ENCODE assay signal across 9 cellular contexts in the genomic region with DNA sequence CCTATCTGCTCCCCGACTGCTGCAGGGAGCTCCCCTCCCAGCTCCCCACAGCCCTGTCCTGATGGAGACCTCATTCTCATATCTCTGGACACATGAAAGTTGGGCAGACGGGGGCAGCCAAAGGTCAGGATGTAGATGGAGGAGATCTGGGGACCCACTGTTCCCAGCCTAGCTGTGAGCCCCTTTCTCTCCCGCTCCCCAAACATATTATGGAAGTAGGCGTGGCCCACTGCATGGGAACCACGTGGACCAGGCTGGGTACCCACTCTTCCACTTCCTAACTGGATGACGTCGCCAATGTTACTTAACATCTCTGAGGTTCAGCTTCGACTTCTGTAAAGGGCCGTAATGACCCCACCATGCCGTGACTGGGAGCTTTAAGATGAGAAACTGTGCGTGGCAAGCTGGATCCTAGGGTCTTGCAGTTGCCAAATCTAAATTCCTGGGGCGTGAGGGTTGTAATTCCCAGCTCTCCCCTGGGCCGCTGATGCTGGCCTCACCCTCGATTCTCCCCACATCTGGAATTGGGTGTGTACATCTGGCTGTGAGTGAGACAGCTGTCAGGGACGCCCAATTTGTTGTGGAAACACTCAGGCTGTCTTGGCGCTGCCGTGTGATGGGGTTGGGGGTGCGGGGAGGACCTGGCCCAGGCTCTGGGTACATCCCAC. TPM values are rescaled to one million over a fixed set of nuclear protein-coding genes. Genes with fewer than 3 reads are reported as not detected.
DNase-seq lines count a peak whose midpoint lies in the region; ATAC-seq, FAIRE-seq and TF ChIP-seq lines count a peak whose summit lies in the region.
"Had no signal": no experiment of that assay in that cellular context is flagged by ENCODE, and none has a peak within 500 bp of the region (broad histone marks: within the 10 kb centered on the region; RNA-seq: fewer than 3 reads in every experiment).

No MANE protein-coding gene starts in this region.

- peak overlapping the region; percentile 91 for H3K27ac ChIP-seq in A549
- H3K27ac ChIP-seq in IMR-90 (ENCODE audit: insufficient read depth, low read length) = peak overlapping the region; percentile 79
- H3K27ac ChIP-seq in mammary epithelial cell (ENCODE audit: insufficient read depth, low read depth, low read length) = peak overlapping the region; percentile 46
- no peak overlapping the region for H3K27ac ChIP-seq in mesendoderm (ENCODE audit: low read depth, low read length)

- peak in 1 of 2 experiments; percentile 29 for DNase-seq in A549 (ENCODE audit: low read depth in 1 of 2, low spot score in 1 of 2)
- peak; percentile 97 for DNase-seq in IMR-90
- peak; percentile 59 for DNase-seq in mammary epithelial cell
- peak; percentile 37 for DNase-seq in mesendoderm
- DNase-seq in activated CD8-positive, alpha-beta memory T cell treated with anti-CD3 and anti-CD28 coated beads, Interleukin-2, amount 50 U/mL, for 4 hours = no peak
- no peak for DNase-seq in DMS153 (lab: John Stamatoyannopoulos, UW)
- no peak for DNase-seq in stimulated activated CD4-positive, alpha-beta T cell treated with anti-CD3 and anti-CD28 coated beads, Interleukin-15, amount 100 ng/mL, for 24 hours

- 65% methylated on average over 18 of the region's 18 CpGs for WGBS in A549 (ENCODE audit: missing lambda C conversion rate)
- WGBS in IMR-90 (ENCODE audit: extremely low coverage in 2 of 2, insufficient read length in 1 of 2), 2 experiments = 0% methylated on average over 5 of the region's 18 CpGs; no CpG with 5 or more reads in 1 of the 2 experiments
- 22% methylated on average over 16 of the region's 18 CpGs for WGBS in mammary epithelial cell (ENCODE audit: low coverage, missing lambda C conversion rate)
- WGBS in mesendoderm (ENCODE audit: extremely low coverage, insufficient coverage, low lambda C conversion rate) = no CpG with 5 or more reads among the region's 18 CpGs

- H3K9ac ChIP-seq in IMR-90 (ENCODE audit: low read depth, low read length) (peak overlapping the region; percentile 76), mammary epithelial cell (ENCODE audit: insufficient read depth, low read length) (peak overlapping the region; percentile 74), mesendoderm (ENCODE audit: low read length) (peak overlapping the region; percentile 53)

- peaks cover 5% of the 10 kb centered on the region for H3K9me1 ChIP-seq in IMR-90 (ENCODE audit: insufficient read depth, low read length)

- no peak for TF ChIP-seq EP300 in A549 (IDR thresholded peaks at IDR 0.05)

- dilution Hi-C loops in IMR-90 (cut with HindIII; ENCODE audit: low sequenced_read_pairs, unreplicated experiment) = no loop called here
- dilution Hi-C loops in mammary epithelial cell (cut with HindIII; ENCODE audit: low sequenced_read_pairs) = no loop called here

- peak overlapping the region; percentile 28 for H2BK120ac ChIP-seq in IMR-90 (ENCODE audit: low read depth, low read length)
- no peak overlapping the region for H2BK120ac ChIP-seq in mesendoderm (ENCODE audit: low read depth, low read length)

- no TSS peak for BruUV-seq in IMR-90 (replicated peaks; lab: Mats Ljungman, UMichigan)
- no TSS peak for BruUV-seq in mammary epithelial cell (replicated peaks; lab: Mats Ljungman, UMichigan)

- H3K36me3 ChIP-seq in IMR-90 (ENCODE audit: control insufficient read depth, insufficient read depth, low read length) = peaks cover 14% of the 10 kb centered on the region
- H3K36me3 ChIP-seq in mammary epithelial cell (ENCODE audit: insufficient read depth, low read length) = peaks cover 10% of the 10 kb centered on the region
- peaks cover 2% of the 10 kb centered on the region for H3K36me3 ChIP-seq in mesendoderm (ENCODE audit: control insufficient read depth, insufficient read depth, low read length)

- H3K79me2 ChIP-seq in mammary epithelial cell (ENCODE audit: insufficient read depth, low read length) = peaks cover 66% of the 10 kb centered on the region
- peaks cover 3% of the 10 kb centered on the region for H3K79me2 ChIP-seq in mesendoderm (ENCODE audit: control insufficient read depth, insufficient read depth, low read length)

- H3K4me2 ChIP-seq in A549 (peak overlapping the region; percentile 97), IMR-90 (ENCODE audit: low read depth, low read length) (peak overlapping the region; percentile 93), mammary epithelial cell (ENCODE audit: insufficient read depth, low read depth, low read length) (peak overlapping the region; percentile 78), mesendoderm (ENCODE audit: low read length) (peak overlapping the region; percentile 68)

- H4K5ac ChIP-seq in IMR-90 (ENCODE audit: low read depth, low read length) (no peak overlapping the region; the same call in 1 of the 2 replicates), mesendoderm (ENCODE audit: low read length) (no peak overlapping the region)

- no peak for FAIRE-seq in A549 (lab: Jason Lieb, UNC)
- FAIRE-seq: GM18507 had no signal

- H3K9me3 ChIP-seq in A549 (no peaks in the 10 kb centered on the region), IMR-90 (ENCODE audit: control insufficient read depth, insufficient read depth, low read length) (no peaks in the 10 kb centered on the region), mammary epithelial cell (replicated peaks; ENCODE audit: insufficient read depth, low read length) (no peaks in the 10 kb centered on the region)

- H3K23ac ChIP-seq in IMR-90 (ENCODE audit: low read depth, low read length) (peak overlapping the region; percentile 28; the same call in 1 of the 2 replicates), mesendoderm (ENCODE audit: low read length) (no peak overlapping the region)

- no peak for TF ChIP-seq POLR2A in A549 (IDR thresholded peaks at IDR 0.05; ENCODE audit: low read length)
- peak; percentile 80 for TF ChIP-seq POLR2A in IMR-90 (IDR thresholded peaks at IDR 0.05; ENCODE audit: low read depth, low read length)

- H3K27me3 ChIP-seq in IMR-90 (ENCODE audit: control insufficient read depth, insufficient read depth, low read length) (no peaks in the 10 kb centered on the region), mammary epithelial cell (ENCODE audit: insufficient read depth, low read length) (no peaks in the 10 kb centered on the region), mesendoderm (ENCODE audit: insufficient read depth, low read length, poor library complexity) (no peaks in the 10 kb centered on the region)

- H2BK20ac ChIP-seq in IMR-90 (ENCODE audit: low read depth, low read length) = no peak overlapping the region; the same call in 1 of the 2 replicates

- POLR2A ChIA-PET in A549 (lab: Yijun Ruan, JAX) (interaction anchor here (0.8 to 3.8 kb wide), 6 partner anchors 13 to 199 kb away, joined by 3 to 62 read pairs (median 11); partner anchors contain the start of genes DPF2, POLA2 and ZNHIT2), IMR-90 (lab: Charles Lee; ENCODE audit: unreplicated experiment) (interaction anchor here (0.7 to 1.7 kb wide), 4 partner anchors 14 to 106 kb away, joined by 3 to 16 read pairs (median 4); partner anchors contain the start of gene NEAT1)

- H3K18ac ChIP-seq in IMR-90 (ENCODE audit: low read depth, low read length) (peak overlapping the region; percentile 39; the same call in 1 of the 2 replicates), mesendoderm (ENCODE audit: low read length) (peak overlapping the region; percentile 18)

- peak overlapping the region; percentile 66 for H3K4ac ChIP-seq in IMR-90 (ENCODE audit: low read depth, low read length)
- H3K4ac ChIP-seq in mesendoderm (ENCODE audit: low read depth, low read length) = no peak overlapping the region

- H3K79me1 ChIP-seq in IMR-90 (ENCODE audit: low read depth in 1 of 2, low read length in 2 of 2) = peaks cover 5 to 62% of the 10 kb centered on the region in 2 experiments; a peak in 2 of 4 replicates
- peaks cover 9% of the 10 kb centered on the region for H3K79me1 ChIP-seq in mesendoderm (ENCODE audit: low read length)

- H2BK5ac ChIP-seq in IMR-90 (ENCODE audit: low read depth, low read length, poor library complexity, severe bottlenecking) (peak overlapping the region; percentile 48), mesendoderm (ENCODE audit: low read length) (no peak overlapping the region)

- H4K91ac ChIP-seq in IMR-90 (ENCODE audit: insufficient read depth, low read depth, low read length) = peak overlapping the region; percentile 53

- peak overlapping the region; percentile 57 for H3K14ac ChIP-seq in IMR-90 (replicated peaks; ENCODE audit: low read depth, low read length)

- H2AK5ac ChIP-seq in IMR-90 (ENCODE audit: low read depth, low read length) = peak overlapping the region; percentile 82
- no peak overlapping the region for H2AK5ac ChIP-seq in mesendoderm (ENCODE audit: low read length)

- H2AK9ac ChIP-seq in IMR-90 (replicated peaks; ENCODE audit: low read depth, low read length, poor library complexity) = peak overlapping the region; percentile 88

- H4K20me1 ChIP-seq in IMR-90 (ENCODE audit: insufficient read depth, low read length) (peaks cover 58% of the 10 kb centered on the region), mammary epithelial cell (ENCODE audit: insufficient read depth, low read length) (peaks cover 2% of the 10 kb centered on the region)

- TF ChIP-seq RAD21 in A549 (conservative IDR thresholded peaks at IDR 0.05 in 1 of 2, IDR thresholded peaks at IDR 0.05 in 1 of 2) (no peak), IMR-90 (IDR thresholded peaks at IDR 0.05; ENCODE audit: low read length) (no peak)

- H3K56ac ChIP-seq in IMR-90 (ENCODE audit: extremely low read depth, insufficient read depth, low read length) (no peak overlapping the region), mesendoderm (ENCODE audit: low read length) (peak overlapping the region; percentile 72)

- peak overlapping the region; percentile 26; the same call in 1 of the 3 replicates for H2BK15ac ChIP-seq in IMR-90 (ENCODE audit: low read depth, low read length)
- no peak overlapping the region for H2BK15ac ChIP-seq in mesendoderm (replicated peaks; ENCODE audit: low read depth)

- ATAC-seq in A549 = 0 out of 6 replicates have a peak, but pooled peaks of 1 of the 2 experiments have one; percentile 1
- peak; percentile 25 for ATAC-seq in IMR-90 (ENCODE audit: low read depth)
- no peak for ATAC-seq in HG03460 (IDR thresholded peaks at IDR 0.05; ENCODE audit: unreplicated experiment)

- H2AFZ ChIP-seq in IMR-90 (replicated peaks; ENCODE audit: low read length, poor library complexity) (peak overlapping the region; percentile 77), mammary epithelial cell (ENCODE audit: low read depth, low read length) (peak overlapping the region; percentile 36)

- TF ChIP-seq CTCF in A549 (IDR thresholded peaks at IDR 0.05) = no peak
- no peak for TF ChIP-seq CTCF in IMR-90 (conservative IDR thresholded peaks at IDR 0.05; ENCODE audit: low read depth, low read length)
- TF ChIP-seq CTCF in mammary epithelial cell (conservative IDR thresholded peaks at IDR 0.05 in 1 of 2, IDR thresholded peaks at IDR 0.05 in 1 of 2; ENCODE audit: extremely low read depth in 1 of 2, insufficient read depth in 1 of 2, low read depth in 1 of 2, low read length in 2 of 2) = no peak

- H3K4me1 ChIP-seq in A549 (peaks cover 38% of the 10 kb centered on the region), IMR-90 (ENCODE audit: control insufficient read depth, insufficient read depth, low read length) (peaks cover 14% of the 10 kb centered on the region), mammary epithelial cell (ENCODE audit: insufficient read depth, low read length) (peaks cover 13% of the 10 kb centered on the region), mesendoderm (ENCODE audit: control insufficient read depth, low read depth, low read length) (peaks cover 8% of the 10 kb centered on the region)

- H4K8ac ChIP-seq in IMR-90 (ENCODE audit: low read depth in 2 of 2, low read length in 2 of 2) (peak overlapping the region in 1 of 2 experiments; percentile 59; a peak in 1 of 4 replicates), mesendoderm (ENCODE audit: low read depth, low read length) (no peak overlapping the region)

- in situ Hi-C loops in IMR-90 (cut with MboI; ENCODE audit: low sequenced_read_pairs) (loop anchor here (5.0 kb wide), 1 partner anchor 39 kb away; no protein-coding TSS in a partner anchor), mammary epithelial cell (cut with MboI; ENCODE audit: low sequenced_read_pairs in 2 of 2) (loop anchor here (5.0 to 10.0 kb wide), 2 partner anchors 39 to 92 kb away; no protein-coding TSS in a partner anchor)

- intact Hi-C loops in IMR-90 (cut with micrococcal nuclease) (loop anchor here (1.0 kb wide), 1 partner anchor 26 kb away; no protein-coding TSS in a partner anchor), mammary epithelial cell (cut with micrococcal nuclease) (loop anchor here (2.0 to 10.0 kb wide), 4 partner anchors 14 to 472 kb away; partner anchors contain the start of genes CAPN1, CDC42BPG and SNX15)

- H3K4me3 ChIP-seq in A549 (peak overlapping the region; percentile 99), IMR-90 (ENCODE audit: insufficient read depth, low read depth, low read length) (peak overlapping the region; percentile 96), mammary epithelial cell (replicated peaks in 1 of 3; ENCODE audit: insufficient read depth in 1 of 3, low read depth in 2 of 3, low read length in 3 of 3) (peak overlapping the region; percentile 77 to 91 (median 88)), mesendoderm (ENCODE audit: low read length) (no peak overlapping the region)

- CTCF ChIA-PET in A549 (lab: Yijun Ruan, JAX) = interaction anchor here (0.7 to 78.3 kb wide), 20 partner anchors 1 to 283 kb away, joined by 3 to 3090 read pairs (median 4); partner anchors contain the start of genes CAPN1, CDC42EP2, DPF2 and POLA2
- CTCF ChIA-PET in IMR-90 (lab: Yijun Ruan, JAX) = interaction anchor here (0.6 to 4.5 kb wide), 11 partner anchors 10 to 91 kb away, joined by 3 to 66 read pairs (median 10); partner anchors contain the start of gene DPF2
- CTCF ChIA-PET in mammary epithelial cell (lab: Charles Lee; ENCODE audit: low non-redundant PET) = interaction anchor here (0.5 to 1.5 kb wide), 7 partner anchors 13 to 91 kb away, joined by 3 to 27 read pairs (median 3); no protein-coding TSS in a partner anchor

RNA-seq across cellular contexts. Expression of gene CDC42EP2, which starts 1.8 kb away (rescaled TPM):
- 3.0 and 3.7 TPM in 2 replicates for polyA plus RNA-seq in A549 (2011; rRNA removed)
- polyA plus RNA-seq in A549 (2012; cell fraction: cytosol; rRNA removed) = 5.1 and 5.7 TPM in 2 replicates
- 8.7 and 14.7 TPM in 2 replicates for polyA plus RNA-seq in A549 (2012; cell fraction: nucleus; rRNA removed)
- polyA plus RNA-seq in A549 (2017; fragmentation: RNase III; extraction: RNeasy Plus Mini Kit Qiagen cat#74134 plus additional on column Dnase treatment) = 8.0 to 10.1 TPM (median 8.5 TPM) in 3 replicates
- 6.1 and 10.5 TPM in 2 replicates for polyA minus RNA-seq in A549 (2011; rRNA and poly(A)+ RNA removed)
- total RNA-seq in IMR-90 (2012; rRNA removed) = 5.2 and 5.3 TPM in 2 replicates
- polyA plus RNA-seq in IMR-90 (2012; rRNA removed) = 27.5 and 31.3 TPM in 2 replicates
- polyA plus RNA-seq in IMR-90 (2012; cell fraction: cytosol; rRNA removed) = 21.0 and 67.9 TPM in 2 replicates
- polyA plus RNA-seq in IMR-90 (2012; cell fraction: nucleus; rRNA removed; ENCODE audit: low replicate concordance) = 50.4 and 79.5 TPM in 2 replicates
- 10 to 100 TPM in 1 of 2 donors, 1 to 10 TPM in 1; 6.8 to 24.8 TPM for total RNA-seq in mammary epithelial cell
- polyA plus RNA-seq in mammary epithelial cell = 21.8 TPM
- polyA minus RNA-seq in mammary epithelial cell = 41.6 TPM
- 6.5 TPM for polyA plus RNA-seq in mesendoderm (2013, experiment 1 of 2)
- 6.8 TPM for polyA plus RNA-seq in mesendoderm (2013, experiment 2 of 2)

RNA-seq across cellular contexts. Expression of gene DPF2, which starts 17.2 kb away (rescaled TPM):
- polyA plus RNA-seq in A549 (2011; rRNA removed) (35.6 and 36.3 TPM in 2 replicates), A549 (2017; fragmentation: RNase III; extraction: RNeasy Plus Mini Kit Qiagen cat#74134 plus additional on column Dnase treatment) (34.8 to 39.8 TPM (median 35.7 TPM) in 3 replicates), IMR-90 (2012; rRNA removed) (54.3 and 62.5 TPM in 2 replicates), mammary epithelial cell (32.7 TPM)
- polyA plus RNA-seq in A549 (2012; cell fraction: cytosol; rRNA removed) = 41.8 and 42.1 TPM in 2 replicates
- polyA plus RNA-seq in A549 (2012; cell fraction: nucleus; rRNA removed) = 58.6 and 62.1 TPM in 2 replicates
- 45.4 and 46.9 TPM in 2 replicates for polyA minus RNA-seq in A549 (2011; rRNA and poly(A)+ RNA removed)
- total RNA-seq in IMR-90 (2012; rRNA removed) (37.2 and 42.8 TPM in 2 replicates), mammary epithelial cell (10 to 100 TPM; 31.0 to 54.6 TPM)
- 41.8 and 53.8 TPM in 2 replicates for polyA plus RNA-seq in IMR-90 (2012; cell fraction: cytosol; rRNA removed)
- 72.6 and 78.3 TPM in 2 replicates for polyA plus RNA-seq in IMR-90 (2012; cell fraction: nucleus; rRNA removed; ENCODE audit: low replicate concordance)
- polyA minus RNA-seq in mammary epithelial cell = 80.0 TPM
- polyA plus RNA-seq in mesendoderm (2013, experiment 1 of 2) = 57.1 TPM
- polyA plus RNA-seq in mesendoderm (2013, experiment 2 of 2) = 57.4 TPM

RNA-seq across cellular contexts. Expression of gene TIGD3, which starts 38.1 kb away (rescaled TPM):
- polyA plus RNA-seq in A549 (2011; rRNA removed) = 0.30 and 0.37 TPM in 2 replicates
- polyA plus RNA-seq in A549 (2012; cell fraction: cytosol; rRNA removed) = 0.48 and 0.73 TPM in 2 replicates
- polyA plus RNA-seq in A549 (2012; cell fraction: nucleus; rRNA removed) = 1.2 and 1.3 TPM in 2 replicates
- 0.54 to 0.71 TPM (median 0.66 TPM) in 3 replicates for polyA plus RNA-seq in A549 (2017; fragmentation: RNase III; extraction: RNeasy Plus Mini Kit Qiagen cat#74134 plus additional on column Dnase treatment)
- polyA minus RNA-seq in A549 (2011; rRNA and poly(A)+ RNA removed) = 0.15 and 0.29 TPM in 2 replicates
- 0.28 TPM in 1 of 2 replicates, not detected in the other for total RNA-seq in IMR-90 (2012; rRNA removed)
- polyA plus RNA-seq in IMR-90 (2012; rRNA removed) = 0.12 TPM in 1 of 2 replicates, not detected in the other
- 0.06 and 0.11 TPM in 2 replicates for polyA plus RNA-seq in IMR-90 (2012; cell fraction: cytosol; rRNA removed)
- polyA plus RNA-seq in IMR-90 (2012; cell fraction: nucleus; rRNA removed; ENCODE audit: low replicate concordance) = 0.46 and 0.78 TPM in 2 replicates
- not detected for total RNA-seq in mammary epithelial cell
- polyA plus RNA-seq in mammary epithelial cell = 0.03 TPM
- not detected for polyA minus RNA-seq in mammary epithelial cell
- 0.13 TPM for polyA plus RNA-seq in mesendoderm (2013, experiment 1 of 2)
- 0.13 TPM for polyA plus RNA-seq in mesendoderm (2013, experiment 2 of 2)

RNA-seq across cellular contexts. Expression of gene POLA2, which starts 54.7 kb away (rescaled TPM):
- 52.3 and 55.6 TPM in 2 replicates for polyA plus RNA-seq in A549 (2011; rRNA removed)
- polyA plus RNA-seq in A549 (2012; cell fraction: cytosol; rRNA removed) = 39.9 and 40.1 TPM in 2 replicates
- 57.3 and 71.4 TPM in 2 replicates for polyA plus RNA-seq in A549 (2012; cell fraction: nucleus; rRNA removed)
- polyA plus RNA-seq in A549 (2017; fragmentation: RNase III; extraction: RNeasy Plus Mini Kit Qiagen cat#74134 plus additional on column Dnase treatment) = 33.8 to 34.5 TPM (median 34.1 TPM) in 3 replicates
- polyA minus RNA-seq in A549 (2011; rRNA and poly(A)+ RNA removed) = 48.8 and 54.1 TPM in 2 replicates
- 12.2 and 14.2 TPM in 2 replicates for total RNA-seq in IMR-90 (2012; rRNA removed)
- polyA plus RNA-seq in IMR-90 (2012; rRNA removed) = 17.3 and 19.9 TPM in 2 replicates
- 7.9 and 20.1 TPM in 2 replicates for polyA plus RNA-seq in IMR-90 (2012; cell fraction: cytosol; rRNA removed)
- polyA plus RNA-seq in IMR-90 (2012; cell fraction: nucleus; rRNA removed; ENCODE audit: low replicate concordance) = 12.7 and 14.4 TPM in 2 replicates
- 10 to 100 TPM in 1 of 2 donors, 1 to 10 TPM in 1; 7.7 to 21.8 TPM for total RNA-seq in mammary epithelial cell
- polyA plus RNA-seq in mammary epithelial cell = 38.8 TPM
- 62.1 TPM for polyA minus RNA-seq in mammary epithelial cell
- 15.3 TPM for polyA plus RNA-seq in mesendoderm (2013, experiment 1 of 2)
- 15.6 TPM for polyA plus RNA-seq in mesendoderm (2013, experiment 2 of 2)

Comparison
In these comparisons a context has a peak if more than half of its experiments do, and no peak if none do; other contexts are left out.
1. DNase-seq: peak in IMR-90 (single experiment), mammary epithelial cell (single experiment) and mesendoderm (single experiment); none in activated CD8-positive, alpha-beta memory T cell treated with anti-CD3 and anti-CD28 coated beads, Interleukin-2, amount 50 U/mL, for 4 hours (single experiment), DMS153 (single experiment) and stimulated activated CD4-positive, alpha-beta T cell treated with anti-CD3 and anti-CD28 coated beads, Interleukin-15, amount 100 ng/mL, for 24 hours (single experiment).
2. Peak in every context shown above with its lines, with median percentiles within 50 percentile points of each other: H3K4me2 ChIP-seq and H3K9ac ChIP-seq.